22 cellular contexts compared by ENCODE assay signal in the genomic region with DNA sequence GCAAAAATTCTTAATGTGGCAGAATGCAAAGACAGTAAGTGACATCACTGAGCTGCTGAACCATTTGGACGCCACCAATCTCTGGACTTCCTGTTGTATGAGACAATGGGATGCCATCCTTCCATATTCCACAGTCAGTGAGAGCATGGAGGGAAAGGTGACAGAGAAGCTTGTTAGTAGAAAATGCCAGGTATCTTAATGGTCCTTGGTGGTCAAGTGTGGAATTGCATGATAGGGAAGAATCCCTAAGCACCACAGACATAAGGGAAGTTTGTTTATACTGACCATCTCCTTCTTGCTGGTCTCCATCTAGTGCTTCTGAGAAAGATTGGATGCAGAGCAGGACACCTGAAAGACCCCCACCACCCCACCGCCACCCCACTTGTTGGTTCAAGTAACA.
"Had no signal": no experiment of that assay in that cellular context is flagged by ENCODE, and none has a peak within 500 bp of the region (broad histone marks: within the 10 kb centered on the region; RNA-seq: fewer than 3 reads in every experiment).

No MANE protein-coding gene starts in this region.

- ATAC-seq: activated CD8-positive, alpha-beta T cell treated with anti-CD3 and anti-CD28 coated beads for 36 hours; activated naive CD8-positive, alpha-beta T cell treated with anti-CD3 and anti-CD28 coated beads, Interleukin-2, amount 50 U/mL, for 24 hours; activated T-cell treated with anti-CD3 and anti-CD28 coated beads, Interleukin-2, amount 50 U/mL, for 4 hours; activated T-helper 17 cell treated with anti-CD3 and anti-CD28 coated beads, Interleukin-2, amount 50 U/mL, for 72 hours; esophagus mucosa; heart left ventricle; left cardiac atrium; naive thymus-derived CD8-positive, alpha-beta T cell; WTC11 had no signal

- H3K36me3 ChIP-seq: heart left ventricle, right atrium auricular region, thoracic aorta, uterus had no signal

- DNase-seq: activated CD4-positive, alpha-beta T cell treated with anti-CD3 and anti-CD28 coated beads for 1 hour; activated CD4-positive, alpha-beta T cell treated with anti-CD3 and anti-CD28 coated beads, Interleukin-2, amount 10 ng/mL, durations not matched to agents 7 days and 5 days; activated CD8-positive, alpha-beta T cell treated with anti-CD3 and anti-CD28 coated beads for 36 hours; activated gamma-delta T cell treated with Interleukin-2 at 50 U/mL for 16 hours; activated naive CD4-positive, alpha-beta T cell treated with anti-CD3 and anti-CD28 coated beads, Interleukin-2, amount 50 U/mL, for 16 hours; activated naive CD8-positive, alpha-beta T cell treated with anti-CD3 and anti-CD28 coated beads, Interleukin-2, amount 50 U/mL, for 24 hours; activated T-cell treated with anti-CD3 and anti-CD28 coated beads, Interleukin-2, amount 50 U/mL, for 4 hours; amygdala; caudate nucleus; foreskin fibroblast; heart left ventricle; left cardiac atrium; naive thymus-derived CD8-positive, alpha-beta T cell; stimulated activated naive CD4-positive, alpha-beta T cell treated with Interleukin-2 at 50 U/mL for 16 hours; T-helper 2 cell; trophoblast cell; uterus had no signal

- H3K4me3 ChIP-seq: heart left ventricle, right atrium auricular region, thoracic aorta, uterus had no signal

- H3K9me3 ChIP-seq: heart left ventricle, right atrium auricular region, thoracic aorta, uterus had no signal

- H3K27ac ChIP-seq: heart left ventricle, right atrium auricular region, thoracic aorta, uterus had no signal

- H3K27me3 ChIP-seq: right atrium auricular region, uterus had no signal
